ENCODE assay signal across 8 cellular contexts in genomic region chr16:2513405-2514332, GRCh38. TPM values are rescaled to one million over a fixed set of nuclear protein-coding genes. Genes with fewer than 3 reads are reported as not detected.
A peak's percentile ranks its signal among the peaks of the same experiment; 100 is the strongest.
DNase-seq lines count a peak whose midpoint lies in the region; ATAC-seq and TF ChIP-seq lines count a peak whose summit lies in the region.

Gene ATP6V0C (plus strand): TSS chr16:2513952. CDS start chr16:2514104, 152 bp downstream.

- peak within 1 kb of the TSS; percentile 81 to 83 for H3K9ac ChIP-seq in liver (ENCODE audit: low read depth in 1 of 2, low read length in 2 of 2)

- H3K27me3 ChIP-seq in liver (ENCODE audit: control insufficient read depth in 4 of 4, insufficient read depth in 4 of 4, low read length in 3 of 4), result no peaks in the 10 kb centered on the region

- peak in 13 of 14 donors; percentile 78 to 98 (median 93) for DNase-seq in C1 segment of cervical spinal cord (lab: John Stamatoyannopoulos, UW)
- DNase-seq in NCI-H69 (lab: John Stamatoyannopoulos, UW), result peak; percentile 97
- DNase-seq in activated CD4-positive, alpha-beta T cell treated with anti-CD3 and anti-CD28 coated beads, Interleukin-2, amount 50 U/mL, for 24 hours (ENCODE audit: low read depth in 1 of 2, low spot score in 1 of 2), result peak; percentile 83 to 86
- peak; percentile 89 for DNase-seq in dermis blood vessel endothelial cell
- peak; percentile 90 for DNase-seq in stimulated activated CD4-positive, alpha-beta T cell treated with anti-CD3 and anti-CD28 coated beads, Interleukin-4, amount 100 ng/mL, for 1 hour

- peaks cover 15 to 50% (median 44%) of the 10 kb centered on the region in 4 donors for H3K4me1 ChIP-seq in liver (ENCODE audit: control insufficient read depth in 4 of 4, insufficient read depth in 4 of 4, low read length in 3 of 4)

- peak within 1 kb of the TSS; percentile 56 to 92 (median 91) for H3K4me3 ChIP-seq in liver (ENCODE audit: low read depth in 1 of 3, low read length in 3 of 3)

- TF ChIP-seq CTCF in liver (IDR thresholded peaks at IDR 0.05; ENCODE audit: low read depth, low read length, missing input control), result no peak

- TF ChIP-seq RAD21 in liver (IDR thresholded peaks at IDR 0.05), result no peak

- WGBS in liver, result 2% methylated on average over 122 of the region's 122 CpGs

- peak within 1 kb of the TSS; percentile 96 to 97 for H3K27ac ChIP-seq in liver (ENCODE audit: low read depth in 1 of 2, low read length in 2 of 2)

- H3K36me3 ChIP-seq in liver (ENCODE audit: control insufficient read depth in 4 of 4, insufficient read depth in 3 of 4, low read depth in 1 of 4, low read length in 3 of 4), result no peaks in the 10 kb centered on the region

- no peaks in the 10 kb centered on the region for H3K9me3 ChIP-seq in liver (ENCODE audit: control insufficient read depth in 4 of 4, low read length in 3 of 4)

- ATAC-seq in GM19372 (IDR thresholded peaks at IDR 0.05; ENCODE audit: low read depth, unreplicated experiment) (peak; percentile 70), HG03520 (IDR thresholded peaks at IDR 0.05; ENCODE audit: unreplicated experiment) (peak; percentile 65)

TF ChIP-seq in liver, 16 proteins besides CTCF, POLR2A, EP300 and RAD21:
- TF ChIP-seq HNF4G (IDR thresholded peaks at IDR 0.05) (no peak), HNF4A (conservative IDR thresholded peaks at IDR 0.05) (no peak), YY1 (IDR thresholded peaks at IDR 0.05) (peak; percentile 97), GABPA (IDR thresholded peaks at IDR 0.05 in 1 of 2, conservative IDR thresholded peaks at IDR 0.05 in 1 of 2) (no peak), SP1 (IDR thresholded peaks at IDR 0.05) (peak; percentile 26)
- TF ChIP-seq, protein P1, sequence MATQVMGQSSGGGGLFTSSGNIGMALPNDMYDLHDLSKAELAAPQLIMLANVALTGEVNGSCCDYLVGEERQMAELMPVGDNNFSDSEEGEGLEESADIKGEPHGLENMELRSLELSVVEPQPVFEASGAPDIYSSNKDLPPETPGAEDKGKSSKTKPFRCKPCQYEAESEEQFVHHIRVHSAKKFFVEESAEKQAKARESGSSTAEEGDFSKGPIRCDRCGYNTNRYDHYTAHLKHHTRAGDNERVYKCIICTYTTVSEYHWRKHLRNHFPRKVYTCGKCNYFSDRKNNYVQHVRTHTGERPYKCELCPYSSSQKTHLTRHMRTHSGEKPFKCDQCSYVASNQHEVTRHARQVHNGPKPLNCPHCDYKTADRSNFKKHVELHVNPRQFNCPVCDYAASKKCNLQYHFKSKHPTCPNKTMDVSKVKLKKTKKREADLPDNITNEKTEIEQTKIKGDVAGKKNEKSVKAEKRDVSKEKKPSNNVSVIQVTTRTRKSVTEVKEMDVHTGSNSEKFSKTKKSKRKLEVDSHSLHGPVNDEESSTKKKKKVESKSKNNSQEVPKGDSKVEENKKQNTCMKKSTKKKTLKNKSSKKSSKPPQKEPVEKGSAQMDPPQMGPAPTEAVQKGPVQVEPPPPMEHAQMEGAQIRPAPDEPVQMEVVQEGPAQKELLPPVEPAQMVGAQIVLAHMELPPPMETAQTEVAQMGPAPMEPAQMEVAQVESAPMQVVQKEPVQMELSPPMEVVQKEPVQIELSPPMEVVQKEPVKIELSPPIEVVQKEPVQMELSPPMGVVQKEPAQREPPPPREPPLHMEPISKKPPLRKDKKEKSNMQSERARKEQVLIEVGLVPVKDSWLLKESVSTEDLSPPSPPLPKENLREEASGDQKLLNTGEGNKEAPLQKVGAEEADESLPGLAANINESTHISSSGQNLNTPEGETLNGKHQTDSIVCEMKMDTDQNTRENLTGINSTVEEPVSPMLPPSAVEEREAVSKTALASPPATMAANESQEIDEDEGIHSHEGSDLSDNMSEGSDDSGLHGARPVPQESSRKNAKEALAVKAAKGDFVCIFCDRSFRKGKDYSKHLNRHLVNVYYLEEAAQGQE (IDR thresholded peaks at IDR 0.05), result no peak

RNA-seq across cellular contexts. Expression of gene ATP6V0C, which starts in this region (rescaled TPM):
- total RNA-seq in dermis blood vessel endothelial cell (8.2 and 14.9 TPM in 2 replicates), liver (10 to 100 TPM; 17.6 to 27.3 TPM)
- 100 to 1,000 TPM in 1 of 2 donors, 10 to 100 TPM in 1; 93.8 to 132 TPM for polyA plus RNA-seq in liver

Comparison
In these comparisons a context has a peak if more than half of its experiments do, and no peak if none do; other contexts are left out.
1. Peak in every context shown above with its lines: DNase-seq, ATAC-seq, H3K4me3 ChIP-seq and H3K27ac ChIP-seq.